In genomic region chr4:4257705-4258104, GRCh38 we compare ENCODE assay signal across 14 cellular contexts. TPM values are rescaled to one million over a fixed set of nuclear protein-coding genes. Genes with fewer than 3 reads are reported as not detected.
"Had no signal": no experiment of that assay in that cellular context is flagged by ENCODE, and none has a peak within 500 bp of the region (broad histone marks: within the 10 kb centered on the region; RNA-seq: fewer than 3 reads in every experiment).

No MANE protein-coding gene starts in this region.

RNA-seq across cellular contexts. Expression of gene OTOP1, which starts 31.0 kb away (rescaled TPM):
- total RNA-seq: activated B cell treated with CpG ODN at 0.5 μM for 24 hours; activated CD4-positive, alpha-beta memory T cell treated with anti-CD3 and anti-CD28 coated beads for 36 hours; activated CD4-positive, alpha-beta memory T cell treated with anti-CD3 and anti-CD28 coated beads, Interleukin-2, amount 10 ng/mL, durations not matched to agents 7 days and 5 days; activated CD4-positive, alpha-beta T cell treated with anti-CD3 and anti-CD28 coated beads for 36 hours; activated CD4-positive, alpha-beta T cell treated with anti-CD3 and anti-CD28 coated beads, Interleukin-2, amount 10 ng/mL, durations not matched to agents 24 days and 14 days; activated CD4-positive, alpha-beta T cell treated with anti-CD3 and anti-CD28 coated beads, Interleukin-2, amount 10 ng/mL, durations not matched to agents 7 days and 5 days; activated CD8-positive, alpha-beta memory T cell treated with anti-CD3 and anti-CD28 coated beads for 36 hours; activated CD8-positive, alpha-beta memory T cell treated with anti-CD3 and anti-CD28 coated beads, Interleukin-2, amount 10 ng/mL, durations not matched to agents 7 days and 5 days; activated CD8-positive, alpha-beta T cell treated with anti-CD3 and anti-CD28 coated beads for 36 hours; activated CD8-positive, alpha-beta T cell treated with anti-CD3 and anti-CD28 coated beads, Interleukin-2, amount 10 ng/mL, durations not matched to agents 7 days and 5 days; T-helper 1 cell treated with Interleukin-12 subunit alpha and Interleukin-12 subunit beta and Interleukin-4 antibody, amounts not matched to agents 30 ng/mL and 1 ng/mL, for 36 hours; T-helper 17 cell; T-helper 2 cell treated with Interferon-gamma antibody and Interleukin-4, amounts not matched to agents 100 ng/mL and 5 ng/mL, for 36 hours; WTC11 had no signal
